In the genomic region with DNA sequence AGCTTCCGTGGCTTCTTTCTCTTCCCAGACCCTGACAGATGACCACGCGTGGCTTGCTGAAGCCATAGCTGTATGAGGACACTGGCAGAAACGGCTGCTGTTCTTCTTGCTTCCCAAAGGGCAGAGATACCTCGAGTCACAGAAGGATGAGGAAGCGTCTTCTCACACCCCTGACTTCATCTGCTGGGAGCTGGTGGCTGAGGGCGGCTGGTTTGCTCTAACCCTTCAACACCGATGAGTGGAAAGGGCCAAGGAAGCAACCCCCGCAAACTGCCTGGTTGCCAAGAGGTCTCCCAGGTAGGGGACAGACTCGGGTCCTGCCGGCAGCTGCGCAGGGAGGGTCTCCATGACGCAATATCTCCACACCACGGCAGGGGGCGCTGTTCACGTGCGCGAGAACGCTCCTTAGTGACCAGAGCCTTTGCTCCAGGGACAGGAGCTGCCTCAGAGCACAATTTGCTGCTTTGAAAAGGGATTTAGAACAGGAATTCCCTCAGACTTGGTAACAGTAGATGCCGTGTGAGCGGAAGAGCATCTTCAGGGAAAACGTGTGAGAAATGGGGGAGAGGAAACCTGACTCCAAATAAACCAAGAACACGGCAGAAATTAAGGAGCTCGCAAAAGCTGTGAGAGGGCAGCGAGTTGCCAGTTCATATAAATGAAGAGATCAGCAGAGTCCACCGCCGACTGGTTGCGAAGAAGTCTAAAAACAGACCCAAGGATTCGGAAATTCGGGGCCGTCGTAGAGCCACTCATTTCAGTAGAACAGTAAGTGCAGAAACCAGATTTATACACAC, we compare ENCODE assay signal across 8 cellular contexts.
DNase-seq lines count a peak whose midpoint lies in the region; ATAC-seq and TF ChIP-seq lines count a peak whose summit lies in the region.

No MANE protein-coding gene starts in this region.

- TF ChIP-seq CTCF in NB4 (IDR thresholded peaks at IDR 0.05; ENCODE audit: low read depth, low read length) (peak; percentile 91), retinal pigment epithelial cell (conservative IDR thresholded peaks at IDR 0.05; ENCODE audit: low read depth, low read length) (peak; percentile 95)

- H3K4me2 ChIP-seq in BLaER1, result peak overlapping the region; percentile 23

- CTCF ChIA-PET in T-cell (lab: Charles Lee), result interaction anchor here (0.5 to 2.1 kb wide), 14 partner anchors 25 to 700 kb away, joined by 3 to 16 read pairs (median 4); no protein-coding TSS in a partner anchor

- no peak overlapping the region for H3K27ac Mint-ChIP-seq in T-cell

- H3K4me1 Mint-ChIP-seq in T-cell, result peaks cover 0 to 2% (median 0%) of the 10 kb centered on the region in 3 donors

- no peaks in the 10 kb centered on the region for H3K36me3 ChIP-seq in BLaER1

- POLR2A ChIA-PET in T-cell (lab: Charles Lee), result no interaction called here

- no peak overlapping the region for H3K27ac ChIP-seq in BLaER1

- peak; percentile 64 for ATAC-seq in GM19455 (IDR thresholded peaks at IDR 0.05; ENCODE audit: unreplicated experiment)
- peak; percentile 55 to 75 (median 60) for ATAC-seq in T-cell (replicated peaks in 1 of 4)
- peak; percentile 93 for ATAC-seq in left ventricle myocardium superior
- no peak for ATAC-seq in HG03457 (IDR thresholded peaks at IDR 0.05; ENCODE audit: unreplicated experiment)

- H3K27me3 ChIP-seq in BLaER1, result no peaks in the 10 kb centered on the region

- peaks cover 0 to 3% (median 3%) of the 10 kb centered on the region in 3 donors for H3K9me3 Mint-ChIP-seq in T-cell

- no peak overlapping the region for H3K4me3 ChIP-seq in BLaER1
- no peak overlapping the region for H3K4me3 ChIP-seq in NB4 (ENCODE audit: low read depth, low read length)
- no peak overlapping the region for H3K4me3 ChIP-seq in retinal pigment epithelial cell (ENCODE audit: low read length)

- H4K20me1 ChIP-seq in BLaER1, result peaks cover 10% of the 10 kb centered on the region; the same call in 1 of the 2 replicates

- peaks cover 33 to 54% of the 10 kb centered on the region in 2 donors for H3K27me3 Mint-ChIP-seq in T-cell

- DNase-seq in NB4 (ENCODE audit: low read depth), result peak; percentile 84
- DNase-seq in T-cell, result peak in 33 of 34 experiments; percentile 28 to 72 (median 56)
- DNase-seq in amniotic stem cell (lab: John Stamatoyannopoulos, UW), result peak; percentile 12
- DNase-seq in left ventricle myocardium superior, result peak; percentile 82
- DNase-seq in retinal pigment epithelial cell (ENCODE audit: low read depth), result peak; percentile 9

- TF ChIP-seq POLR2A in NB4 (IDR thresholded peaks at IDR 0.05; ENCODE audit: extremely low read depth, insufficient read length), result no peak

- H3K4me3 Mint-ChIP-seq in T-cell, result no peak overlapping the region

- peaks cover 3% of the 10 kb centered on the region; the same call in 1 of the 2 replicates for H3K9me3 ChIP-seq in BLaER1

- no peaks in the 10 kb centered on the region for H3K36me3 Mint-ChIP-seq in T-cell

- intact Hi-C loops in left ventricle myocardium superior (cut with micrococcal nuclease), result loop anchor here (5.0 to 10.0 kb wide), 3 partner anchors 93 to 696 kb away; partner anchors contain the start of gene DLL1

- peaks cover 15% of the 10 kb centered on the region for H3K4me1 ChIP-seq in BLaER1

- no peak overlapping the region for H3K9ac ChIP-seq in BLaER1

Comparison
In these comparisons a context has a peak if more than half of its experiments do, and no peak if none do; other contexts are left out.
1. DNase-seq: peak in every context shown above with its lines; median percentile 84 in NB4; 82 in left ventricle myocardium superior; 56 in T-cell; 12 in amniotic stem cell; 9 in retinal pigment epithelial cell.